ENCODE assay signal across 20 cellular contexts in genomic region chr11:32188785-32189184, GRCh38.
A peak's percentile ranks its signal among the peaks of the same experiment; 100 is the strongest.
DNase-seq lines count a peak whose midpoint lies in the region; ATAC-seq and TF ChIP-seq lines count a peak whose summit lies in the region.
"Had no signal": no experiment of that assay in that cellular context is flagged by ENCODE, and none has a peak within 500 bp of the region (broad histone marks: within the 10 kb centered on the region; RNA-seq: fewer than 3 reads in every experiment).

No MANE protein-coding gene starts in this region.

- H3K9ac ChIP-seq in DND-41 (ENCODE audit: low read depth, low read length) (no peak overlapping the region), GM23248 (no peak overlapping the region), PC-3 (ENCODE audit: low read length) (no peak overlapping the region)

- no peaks in the 10 kb centered on the region for H3K4me1 ChIP-seq in DND-41 (ENCODE audit: insufficient read depth, low read length)
- H3K4me1 ChIP-seq in GM23248 (ENCODE audit: insufficient read depth): no peaks in the 10 kb centered on the region
- H3K4me1 ChIP-seq in PC-3 (ENCODE audit: insufficient read depth, low read length): no peaks in the 10 kb centered on the region
- H3K4me1 ChIP-seq: psoas muscle, spleen, testis had no signal

- no peak overlapping the region for H3K27ac ChIP-seq in DND-41 (ENCODE audit: low read length)
- no peak overlapping the region for H3K27ac ChIP-seq in GM23248
- no peak overlapping the region for H3K27ac ChIP-seq in PC-3 (ENCODE audit: low read length)
- H3K27ac ChIP-seq: psoas muscle, spleen, testis had no signal

- H3K9me3 ChIP-seq in DND-41 (ENCODE audit: insufficient read depth, low read length, severe bottlenecking) (no peaks in the 10 kb centered on the region), GM23248 (ENCODE audit: low read depth) (no peaks in the 10 kb centered on the region), PC-3 (ENCODE audit: low read length) (no peaks in the 10 kb centered on the region)
- H3K9me3 ChIP-seq: MG63, psoas muscle, spleen, testis had no signal

- H3K36me3 ChIP-seq in DND-41 (ENCODE audit: insufficient read depth, low read length): no peaks in the 10 kb centered on the region
- no peaks in the 10 kb centered on the region for H3K36me3 ChIP-seq in GM23248 (ENCODE audit: low read depth)
- H3K36me3 ChIP-seq in PC-3 (ENCODE audit: low read depth, low read length): no peaks in the 10 kb centered on the region
- H3K36me3 ChIP-seq: MG63, spleen had no signal

- no peak overlapping the region for H2AFZ ChIP-seq in DND-41 (ENCODE audit: low read depth, low read length)
- H2AFZ ChIP-seq in GM23248: no peak overlapping the region
- no peak overlapping the region for H2AFZ ChIP-seq in PC-3 (ENCODE audit: low read length)

- no peaks in the 10 kb centered on the region for H3F3A ChIP-seq in GM23248 (ENCODE audit: insufficient read depth)
- H3F3A ChIP-seq in PC-3 (ENCODE audit: low read length, unreplicated experiment): no peaks in the 10 kb centered on the region

- H4K20me1 ChIP-seq in DND-41 (ENCODE audit: insufficient read depth, low read length) (no peaks in the 10 kb centered on the region), GM23248 (ENCODE audit: insufficient read depth) (no peaks in the 10 kb centered on the region), PC-3 (ENCODE audit: low read length) (no peaks in the 10 kb centered on the region)

- CTCF ChIA-PET in PC-3 (lab: Charles Lee): no interaction called here

- BruUV-seq in PC-3 (replicated peaks; lab: Mats Ljungman, UMichigan): no TSS peak

- ATAC-seq in DND-41 (ENCODE audit: insufficient read depth, low read depth) (no peak), PC-3 (no peak; the same call in 1 of the 2 replicates), HG03432 (IDR thresholded peaks at IDR 0.05; ENCODE audit: unreplicated experiment) (no peak), GM21526 (IDR thresholded peaks at IDR 0.05; ENCODE audit: low FRiP score, unreplicated experiment) (no peak)
- ATAC-seq: psoas muscle had no signal

- H3K9me2 ChIP-seq in GM23248 (ENCODE audit: insufficient read depth) (no peaks in the 10 kb centered on the region), PC-3 (replicated peaks; ENCODE audit: low read length) (no peaks in the 10 kb centered on the region)

- H3K79me2 ChIP-seq in DND-41 (ENCODE audit: insufficient read depth, low read length): no peaks in the 10 kb centered on the region
- H3K79me2 ChIP-seq in GM23248 (ENCODE audit: insufficient read depth): no peaks in the 10 kb centered on the region
- no peaks in the 10 kb centered on the region for H3K79me2 ChIP-seq in PC-3 (ENCODE audit: low read length)

- in situ Hi-C loops in GM23248 (cut with MboI): loop anchor here (25.0 kb wide), 2 partner anchors 951 to 1076 kb away; no protein-coding TSS in a partner anchor

- TF ChIP-seq CTCF in DND-41 (IDR thresholded peaks at IDR 0.05; ENCODE audit: borderline replicate concordance, extremely low read depth, low read length, poor library complexity, severe bottlenecking) (peak; percentile 30), PC-3 (conservative IDR thresholded peaks at IDR 0.05; ENCODE audit: low read depth, low read length) (peak; percentile 41)

- POLR2A ChIA-PET in PC-3 (lab: Charles Lee; ENCODE audit: unreplicated experiment): no interaction called here

- intact Hi-C loops in PC-3 (cut with micrococcal nuclease): no loop called here

- WGBS in GM23248 (ENCODE audit: low coverage in 1 of 2, low lambda C conversion rate in 2 of 2, missing lambda C conversion rate in 2 of 2), 2 experiments: 70 to 76% methylated on average over 4 of the region's 4 CpGs

- H3K27me3 ChIP-seq in DND-41 (ENCODE audit: insufficient read depth, low read length, poor library complexity) (peaks cover 21% of the 10 kb centered on the region), GM23248 (replicated peaks; ENCODE audit: insufficient read depth) (peaks cover 25% of the 10 kb centered on the region), PC-3 (ENCODE audit: low read length) (peaks cover 61% of the 10 kb centered on the region)
- H3K27me3 ChIP-seq: MG63, testis had no signal

- H3K4me2 ChIP-seq in DND-41 (ENCODE audit: insufficient read depth, low read length): no peak overlapping the region
- H3K4me2 ChIP-seq in GM23248 (ENCODE audit: unreplicated experiment): no peak overlapping the region
- no peak overlapping the region for H3K4me2 ChIP-seq in PC-3 (ENCODE audit: low read length)

- DNase-seq in DND-41: no peak
- DNase-seq in GM23248: peak; percentile 13
- no peak for DNase-seq in PC-3
- peak; percentile 26 for DNase-seq in iPS-NIHi7 (ENCODE audit: extremely low spot score)
- DNase-seq in NCI-H526 (lab: John Stamatoyannopoulos, UW): no peak
- DNase-seq: activated CD4-positive, alpha-beta memory T cell treated with anti-CD3 and anti-CD28 coated beads for 36 hours; activated naive CD4-positive, alpha-beta T cell treated with anti-CD3 and anti-CD28 coated beads, Interleukin-2, amount 50 U/mL, for 16 hours; C1 segment of cervical spinal cord; DMS153; mesendoderm; MG63; NCI-H1694 treated with DMSO at 0.1 percent for 48 hours; NCI-H446; psoas muscle; SHP77 treated with DMSO at 0.1 percent for 48 hours; spleen; stimulated activated CD8-positive, alpha-beta memory T cell treated with anti-CD3 and anti-CD28 coated beads, Interleukin-4, amount 100 ng/mL, for 48 hours; testis had no signal

- H3K4me3 ChIP-seq in DND-41 (ENCODE audit: low read depth in 1 of 2, low read length in 2 of 2) (no peak overlapping the region), GM23248 (no peak overlapping the region), PC-3 (ENCODE audit: low read length) (no peak overlapping the region)
- H3K4me3 ChIP-seq: MG63, psoas muscle, spleen, testis had no signal

Comparison
In these comparisons a context has a peak if more than half of its experiments do, and no peak if none do; other contexts are left out.
1. DNase-seq: peak in GM23248 (single experiment) and iPS-NIHi7 (single experiment); none in DND-41 (single experiment), PC-3 (single experiment) and NCI-H526 (0 of 2).